In genomic region chr11:120205596-120206161, GRCh38 we compare ENCODE assay signal across 1 cellular context.
TF ChIP-seq lines count a peak whose summit lies in the region.

No MANE protein-coding gene starts in this region.

TF ChIP-seq in K562, 482 proteins besides CTCF, POLR2A, EP300 and RAD21:
- TF ChIP-seq JUN (IDR thresholded peaks at IDR 0.05; ENCODE audit: borderline replicate concordance, low read depth, low read length) (peak; percentile 69), JUN (CRISPR knock-in tag; IDR thresholded peaks at IDR 0.05; ENCODE audit: borderline replicate concordance) (no peak), ATF3 (IDR thresholded peaks at IDR 0.05) (peak; percentile 71), ATF3 (CRISPR knock-in tag; conservative IDR thresholded peaks at IDR 0.05) (no peak), CLOCK (CRISPR knock-in tag; IDR thresholded peaks at IDR 0.05; ENCODE audit: borderline replicate concordance) (no peak), ZNF24 (IDR thresholded peaks at IDR 0.05) (peak; percentile 82), FOSL1 (tag; conservative IDR thresholded peaks at IDR 0.05) (peak; percentile 90), IRF2 (CRISPR knock-in tag; IDR thresholded peaks at IDR 0.05) (no peak), MYBL2 (IDR thresholded peaks at IDR 0.05; ENCODE audit: low read depth) (no peak), MYBL2 (CRISPR knock-in tag; IDR thresholded peaks at IDR 0.05; ENCODE audit: borderline replicate concordance) (no peak), NCOA1 (IDR thresholded peaks at IDR 0.05; ENCODE audit: low read depth) (no peak), ZNF3 (CRISPR knock-in tag; IDR thresholded peaks at IDR 0.05) (no peak), HBP1 (CRISPR knock-in tag; IDR thresholded peaks at IDR 0.05) (no peak), MYC (IDR thresholded peaks at IDR 0.05; ENCODE audit: low read depth, low read length) (no peak), MYC (CRISPR knock-in tag; IDR thresholded peaks at IDR 0.05; ENCODE audit: borderline replicate concordance, low read depth) (no peak), TSC22D4 (tag; IDR thresholded peaks at IDR 0.05) (no peak), ZNF780A (CRISPR knock-in tag; IDR thresholded peaks at IDR 0.05) (no peak), KLF16 (IDR thresholded peaks at IDR 0.05) (no peak), CCNT2 (IDR thresholded peaks at IDR 0.05; ENCODE audit: borderline replicate concordance, extremely low read depth, insufficient read length, low read depth, low read length) (no peak), ILK (tag; IDR thresholded peaks at IDR 0.05; ENCODE audit: borderline replicate concordance, low read depth) (no peak), RUNX1 (IDR thresholded peaks at IDR 0.05; ENCODE audit: low read depth) (no peak), HMGN3 (IDR thresholded peaks at IDR 0.05; ENCODE audit: borderline replicate concordance, extremely low read depth, insufficient read length, low read depth, low read length) (no peak), CREB3L1 (IDR thresholded peaks at IDR 0.05; ENCODE audit: borderline replicate concordance, low read depth) (no peak), HEY1 (CRISPR knock-in tag; IDR thresholded peaks at IDR 0.05; ENCODE audit: borderline replicate concordance) (no peak), RBFOX2 (IDR thresholded peaks at IDR 0.05; ENCODE audit: low read depth, low read length) (no peak), ZNF263 (CRISPR knock-in tag; IDR thresholded peaks at IDR 0.05; ENCODE audit: borderline replicate concordance) (no peak), BHLHE40 (IDR thresholded peaks at IDR 0.05; ENCODE audit: low read length) (peak; percentile 82), NFE2L1 (tag; IDR thresholded peaks at IDR 0.05; ENCODE audit: borderline replicate concordance, low read depth) (no peak), E4F1 (CRISPR knock-in tag; IDR thresholded peaks at IDR 0.05; ENCODE audit: borderline replicate concordance) (no peak), SP2 (IDR thresholded peaks at IDR 0.05; ENCODE audit: extremely low read depth, low read depth, low read length, poor library complexity, severe bottlenecking) (no peak), MAFG (tag; conservative IDR thresholded peaks at IDR 0.05) (no peak), JUND (IDR thresholded peaks at IDR 0.05; ENCODE audit: borderline replicate concordance, low read depth, low read length) (peak; percentile 78; the same call in 1 of the 2 replicates), JUND (tag; IDR thresholded peaks at IDR 0.05; ENCODE audit: borderline replicate concordance, low read depth, low read length) (no peak), NR3C1 (CRISPR knock-in tag; IDR thresholded peaks at IDR 0.05) (no peak), ZBTB12 (CRISPR knock-in tag; IDR thresholded peaks at IDR 0.05) (no peak), ADNP (tag; IDR thresholded peaks at IDR 0.05) (no peak), ZBTB2 (IDR thresholded peaks at IDR 0.05) (no peak), MAX (CRISPR knock-in tag; IDR thresholded peaks at IDR 0.05) (no peak), GTF2F1 (IDR thresholded peaks at IDR 0.05; ENCODE audit: low read depth, low read length) (no peak), ZNF707 (CRISPR knock-in tag; conservative IDR thresholded peaks at IDR 0.05) (no peak), GTF3C2 (IDR thresholded peaks at IDR 0.05; ENCODE audit: borderline replicate concordance, extremely low read depth, insufficient read length) (no peak)
